17 cellular contexts compared by ENCODE assay signal in genomic region chr11:66688561-66689534, GRCh38. TPM values are rescaled to one million over a fixed set of nuclear protein-coding genes. Genes with fewer than 3 reads are reported as not detected.
A peak's percentile ranks its signal among the peaks of the same experiment; 100 is the strongest.
DNase-seq lines count a peak whose midpoint lies in the region; ATAC-seq and TF ChIP-seq lines count a peak whose summit lies in the region.
"Had no signal": no experiment of that assay in that cellular context is flagged by ENCODE, and none has a peak within 500 bp of the region (broad histone marks: within the 10 kb centered on the region; RNA-seq: fewer than 3 reads in every experiment).

No MANE protein-coding gene starts in this region.

- H3K27ac Mint-ChIP-seq in Caco-2 (ENCODE audit: unreplicated experiment) (peak overlapping the region; percentile 48), endothelial cell (ENCODE audit: unreplicated experiment) (no peak overlapping the region)
- no peak overlapping the region for H3K27ac Mint-ChIP-seq in activated CD8-positive, alpha-beta T cell treated with anti-CD3 and anti-CD28 coated beads for 36 hours

- H3K4me1 Mint-ChIP-seq in Caco-2 (ENCODE audit: low read depth, unreplicated experiment) (peaks cover 11% of the 10 kb centered on the region), endothelial cell (ENCODE audit: unreplicated experiment) (peaks cover 4% of the 10 kb centered on the region)
- H3K4me1 Mint-ChIP-seq in activated CD8-positive, alpha-beta T cell treated with anti-CD3 and anti-CD28 coated beads for 36 hours (ENCODE audit: low read depth): no peaks in the 10 kb centered on the region

- peak in 1 of 2 experiments; percentile 54 for DNase-seq in Caco-2
- peak; percentile 37 for DNase-seq in HuH-7 (ENCODE audit: low spot score)
- DNase-seq in endothelial cell (ENCODE audit: low spot score): no peak
- DNase-seq in posterior vena cava (ENCODE audit: low spot score): peak; percentile 66
- DNase-seq in NCI-H1417 (lab: John Stamatoyannopoulos, UW): no peak
- DNase-seq in stimulated activated naive CD4-positive, alpha-beta T cell treated with Interleukin-2 at 50 U/mL for 16 hours (lab: John Stamatoyannopoulos, UW): no peak
- DNase-seq in activated CD8-positive, alpha-beta T cell treated with anti-CD3 and anti-CD28 coated beads for 36 hours: no peak
- DNase-seq: Calu3; CD4-positive, CD25-positive, alpha-beta regulatory T cell; DMS79 treated with DMSO at 0.1 percent for 48 hours; GOT3; NCI-H1092; NCI-H1694 treated with DMSO at 0.1 percent for 48 hours; NCI-H446 treated with DMSO at 0.1 percent for 48 hours; NCI-H748 treated with DMSO at 0.1 percent for 48 hours; Peyer's patch; SHP77 treated with DMSO at 0.1 percent for 48 hours had no signal

- no peak for ATAC-seq in activated CD8-positive, alpha-beta T cell treated with anti-CD3 and anti-CD28 coated beads for 36 hours

- no TSS peak for BruUV-seq in Caco-2 (replicated peaks; lab: Mats Ljungman, UMichigan)

- POLR2A ChIA-PET in Caco-2 (lab: Charles Lee): interaction anchor here (0.6 to 1.2 kb wide), 2 partner anchors 10 to 154 kb away, joined by 6 to 7 read pairs; no protein-coding TSS in a partner anchor
- POLR2A ChIA-PET in activated CD8-positive, alpha-beta T cell treated with anti-CD3 and anti-CD28 coated beads for 36 hours (lab: Charles Lee): interaction anchor here (0.5 to 0.7 kb wide), 2 partner anchors 31 to 70 kb away, joined by 3 read pairs; no protein-coding TSS in a partner anchor

- TF ChIP-seq CTCF in Caco-2 (IDR thresholded peaks at IDR 0.05; ENCODE audit: insufficient read depth in 1 of 2, low read depth in 1 of 2, low read length in 1 of 2, severe bottlenecking in 1 of 2, unreplicated experiment in 1 of 2) (no peak), endothelial cell (IDR thresholded peaks at IDR 0.05; ENCODE audit: unreplicated experiment) (no peak)
- TF ChIP-seq CTCF in activated CD8-positive, alpha-beta T cell treated with anti-CD3 and anti-CD28 coated beads for 36 hours (IDR thresholded peaks at IDR 0.05): no peak

- no peak overlapping the region for H3K4me3 ChIP-seq in Caco-2 (ENCODE audit: low read depth, low read length)
- H3K4me3 ChIP-seq: Peyer's patch had no signal

- no peaks in the 10 kb centered on the region for H3K9me3 Mint-ChIP-seq in Caco-2 (ENCODE audit: unreplicated experiment)
- H3K9me3 Mint-ChIP-seq in endothelial cell (ENCODE audit: unreplicated experiment): no peaks in the 10 kb centered on the region
- H3K9me3 Mint-ChIP-seq in activated CD8-positive, alpha-beta T cell treated with anti-CD3 and anti-CD28 coated beads for 36 hours: no peaks in the 10 kb centered on the region

- H3K27me3 ChIP-seq in Caco-2 (replicated peaks; ENCODE audit: control insufficient read depth, insufficient read depth, low read length): no peaks in the 10 kb centered on the region
- H3K27me3 ChIP-seq: Peyer's patch had no signal

- H3K36me3 ChIP-seq in Caco-2 (ENCODE audit: control insufficient read depth, insufficient read depth, low read length): peaks cover 3% of the 10 kb centered on the region; the same call in 1 of the 2 replicates
- H3K36me3 ChIP-seq: Peyer's patch had no signal

- intact Hi-C loops in Caco-2 (cut with micrococcal nuclease; ENCODE audit: unreplicated experiment) (no loop called here), posterior vena cava (cut with DNase I) (loop anchor here in 1 of 2 donors (5.0 kb wide), 1 partner anchor 117 kb away; no protein-coding TSS in a partner anchor)
- intact Hi-C loops in activated CD8-positive, alpha-beta T cell treated with anti-CD3 and anti-CD28 coated beads for 36 hours (cut with micrococcal nuclease): no loop called here

- H3K36me3 Mint-ChIP-seq in Caco-2 (ENCODE audit: insufficient read depth, unreplicated experiment): peaks cover 43% of the 10 kb centered on the region
- peaks cover 17% of the 10 kb centered on the region for H3K36me3 Mint-ChIP-seq in endothelial cell (ENCODE audit: low read depth, unreplicated experiment)
- H3K36me3 Mint-ChIP-seq in activated CD8-positive, alpha-beta T cell treated with anti-CD3 and anti-CD28 coated beads for 36 hours (ENCODE audit: low read depth): no peaks in the 10 kb centered on the region
- H3K36me3 Mint-ChIP-seq: CD4-positive, CD25-positive, alpha-beta regulatory T cell had no signal

- CTCF ChIA-PET in Caco-2 (lab: Charles Lee): interaction anchor here (0.6 to 2.6 kb wide), 4 partner anchors 11 to 250 kb away, joined by 3 to 10 read pairs (median 4); partner anchors contain the start of gene MRPL11
- CTCF ChIA-PET in activated CD8-positive, alpha-beta T cell treated with anti-CD3 and anti-CD28 coated beads for 36 hours (lab: Charles Lee): interaction anchor here (1.0 to 1.7 kb wide), 2 partner anchors 10 to 146 kb away, joined by 3 to 7 read pairs; no protein-coding TSS in a partner anchor

- H3K4me1 ChIP-seq in Caco-2: peaks cover 16% of the 10 kb centered on the region
- H3K4me1 ChIP-seq: Peyer's patch had no signal

- H3K4me3 Mint-ChIP-seq in Caco-2 (ENCODE audit: unreplicated experiment) (no peak overlapping the region), endothelial cell (ENCODE audit: unreplicated experiment) (peak overlapping the region; percentile 79)
- no peak overlapping the region for H3K4me3 Mint-ChIP-seq in activated CD8-positive, alpha-beta T cell treated with anti-CD3 and anti-CD28 coated beads for 36 hours
- H3K4me3 Mint-ChIP-seq: CD4-positive, CD25-positive, alpha-beta regulatory T cell had no signal

- no peaks in the 10 kb centered on the region for H3K9me3 ChIP-seq in Caco-2
- H3K9me3 ChIP-seq: Peyer's patch had no signal

- H3K27me3 Mint-ChIP-seq in Caco-2 (ENCODE audit: insufficient read depth, unreplicated experiment): no peaks in the 10 kb centered on the region
- H3K27me3 Mint-ChIP-seq in endothelial cell (ENCODE audit: unreplicated experiment): peaks cover 13% of the 10 kb centered on the region
- no peaks in the 10 kb centered on the region for H3K27me3 Mint-ChIP-seq in activated CD8-positive, alpha-beta T cell treated with anti-CD3 and anti-CD28 coated beads for 36 hours
- H3K27me3 Mint-ChIP-seq: CD4-positive, CD25-positive, alpha-beta regulatory T cell had no signal

RNA-seq across cellular contexts. Expression of gene RBM4B, which starts 11.2 kb away (rescaled TPM):
- total RNA-seq in Caco-2 (2022) (39.8 and 45.8 TPM in 2 replicates), endothelial cell (ENCODE audit: unreplicated experiment) (29.3 TPM), posterior vena cava (10 to 100 TPM in 1 of 2 donors, 1 to 10 TPM in 1; 9.0 to 10.2 TPM)
- 10 to 100 TPM; 10.7 to 13.1 TPM for total RNA-seq in activated CD8-positive, alpha-beta T cell treated with anti-CD3 and anti-CD28 coated beads for 36 hours

RNA-seq across cellular contexts. Expression of gene SPTBN2, which starts 40.2 kb away (rescaled TPM):
- total RNA-seq in Caco-2 (2022) (37.6 and 45.0 TPM in 2 replicates), endothelial cell (ENCODE audit: unreplicated experiment) (17.1 TPM), posterior vena cava (1 to 10 TPM; 4.2 to 5.9 TPM)
- total RNA-seq in activated CD8-positive, alpha-beta T cell treated with anti-CD3 and anti-CD28 coated beads for 36 hours: 1 to 10 TPM; 1.4 to 1.8 TPM

RNA-seq across cellular contexts. Expression of gene RBM4, which starts 50.3 kb away (rescaled TPM):
- total RNA-seq in Caco-2 (2022) (257 and 273 TPM in 2 replicates), endothelial cell (ENCODE audit: unreplicated experiment) (187 TPM), posterior vena cava (10 to 100 TPM; 63.4 to 68.9 TPM)
- 100 to 1,000 TPM; 108 to 114 TPM for total RNA-seq in activated CD8-positive, alpha-beta T cell treated with anti-CD3 and anti-CD28 coated beads for 36 hours

Comparison
In these comparisons a context has a peak if more than half of its experiments do, and no peak if none do; other contexts are left out.
1. DNase-seq: peak in HuH-7 (single experiment) and posterior vena cava (single experiment); none in endothelial cell (single experiment), NCI-H1417 (0 of 3), stimulated activated naive CD4-positive, alpha-beta T cell treated with Interleukin-2 at 50 U/mL for 16 hours (single experiment) and activated CD8-positive, alpha-beta T cell treated with anti-CD3 and anti-CD28 coated beads for 36 hours (single experiment).